Comparison of ENCODE assay signal across 8 cellular contexts in genomic region chr10:116741391-116742351, GRCh38. TPM values are rescaled to one million over a fixed set of nuclear protein-coding genes. Genes with fewer than 3 reads are reported as not detected.
DNase-seq lines count a peak whose midpoint lies in the region; ATAC-seq and TF ChIP-seq lines count a peak whose summit lies in the region.

No MANE protein-coding gene starts in this region.

- H3K36me3 Mint-ChIP-seq in T-helper 17 cell (ENCODE audit: low read depth), result peaks cover 11% of the 10 kb centered on the region

- no peak for ATAC-seq in T-helper 17 cell

- peaks cover 45% of the 10 kb centered on the region for H3K27me3 ChIP-seq in cardiac muscle cell
- H3K27me3 ChIP-seq in rectal smooth muscle tissue (ENCODE audit: control insufficient read depth, insufficient read depth, low read length), result peaks cover 2% of the 10 kb centered on the region

- H3K4me3 ChIP-seq in HFF-Myc (replicated peaks; ENCODE audit: low read depth, low read length) (peak overlapping the region; percentile 69), cardiac muscle cell (peak overlapping the region; percentile 67), rectal smooth muscle tissue (ENCODE audit: low read length) (peak overlapping the region; percentile 72)

- H3K4me3 Mint-ChIP-seq in T-helper 17 cell, result peak overlapping the region; percentile 39

- peaks cover 63% of the 10 kb centered on the region for H3K27me3 Mint-ChIP-seq in T-helper 17 cell

- TF ChIP-seq CTCF in HFF-Myc (IDR thresholded peaks at IDR 0.05; ENCODE audit: low read depth, low read length, missing control alignments), result no peak
- no peak for TF ChIP-seq CTCF in cardiac muscle cell (IDR thresholded peaks at IDR 0.05; ENCODE audit: low read depth, low read length)

- peaks cover 2% of the 10 kb centered on the region for H3K9me3 ChIP-seq in T-helper 17 cell (ENCODE audit: control insufficient read depth, low read length, poor library complexity, severe bottlenecking)
- H3K9me3 ChIP-seq in cardiac muscle cell (ENCODE audit: low read depth), result no peaks in the 10 kb centered on the region

- peak overlapping the region; percentile 26 for H3K9ac ChIP-seq in rectal smooth muscle tissue (ENCODE audit: low read length)

- no peak overlapping the region for H3K27ac Mint-ChIP-seq in T-helper 17 cell

- H3K36me3 ChIP-seq in cardiac muscle cell, result no peaks in the 10 kb centered on the region
- no peaks in the 10 kb centered on the region for H3K36me3 ChIP-seq in rectal smooth muscle tissue (ENCODE audit: control insufficient read depth, insufficient read depth, low read length)

- H3K4me1 ChIP-seq in cardiac muscle cell (ENCODE audit: low read depth) (peaks cover 5% of the 10 kb centered on the region), rectal smooth muscle tissue (ENCODE audit: control insufficient read depth, insufficient read depth, low read length) (no peaks in the 10 kb centered on the region)

- H3K27ac ChIP-seq in cardiac muscle cell, result no peak overlapping the region
- peak overlapping the region; percentile 74 for H3K27ac ChIP-seq in rectal smooth muscle tissue (ENCODE audit: low read depth, low read length)

- DNase-seq in ELR (ENCODE audit: low read depth) (peak; percentile 33), HFF-Myc (ENCODE audit: extremely low read depth, low read depth) (no peak), T-helper 17 cell (no peak), cardiac muscle cell (ENCODE audit: low read depth in 1 of 2, low spot score in 1 of 2) (peak; percentile 30 to 49), foreskin melanocyte (no peak), GM19240 (ENCODE audit: insufficient read length, low spot score) (no peak)
- no peak for DNase-seq in activated effector memory CD4-positive, alpha-beta T cell treated with Interleukin-2 at 50 U/mL for 16 hours

- H3K4me1 Mint-ChIP-seq in T-helper 17 cell, result peaks cover 17% of the 10 kb centered on the region

RNA-seq across cellular contexts. Expression of gene HSPA12A, which starts 0.7 kb away (rescaled TPM):
- total RNA-seq in T-helper 17 cell (under 1 TPM; 0.37 to 0.62 TPM), cardiac muscle cell (6.4 and 9.6 TPM in 2 replicates)
- 7.2 and 8.3 TPM in 2 replicates for polyA plus RNA-seq in cardiac muscle cell

Comparison
In these comparisons a context has a peak if more than half of its experiments do, and no peak if none do; other contexts are left out.
1. DNase-seq: peak in ELR (single experiment) and cardiac muscle cell (2 of 2); none in HFF-Myc (single experiment), T-helper 17 cell (0 of 3), foreskin melanocyte (single experiment), GM19240 (single experiment) and activated effector memory CD4-positive, alpha-beta T cell treated with Interleukin-2 at 50 U/mL for 16 hours (single experiment).
2. Peak in every context shown above with its lines, with median percentiles within 50 percentile points of each other: H3K4me3 ChIP-seq.